In the genomic region with DNA sequence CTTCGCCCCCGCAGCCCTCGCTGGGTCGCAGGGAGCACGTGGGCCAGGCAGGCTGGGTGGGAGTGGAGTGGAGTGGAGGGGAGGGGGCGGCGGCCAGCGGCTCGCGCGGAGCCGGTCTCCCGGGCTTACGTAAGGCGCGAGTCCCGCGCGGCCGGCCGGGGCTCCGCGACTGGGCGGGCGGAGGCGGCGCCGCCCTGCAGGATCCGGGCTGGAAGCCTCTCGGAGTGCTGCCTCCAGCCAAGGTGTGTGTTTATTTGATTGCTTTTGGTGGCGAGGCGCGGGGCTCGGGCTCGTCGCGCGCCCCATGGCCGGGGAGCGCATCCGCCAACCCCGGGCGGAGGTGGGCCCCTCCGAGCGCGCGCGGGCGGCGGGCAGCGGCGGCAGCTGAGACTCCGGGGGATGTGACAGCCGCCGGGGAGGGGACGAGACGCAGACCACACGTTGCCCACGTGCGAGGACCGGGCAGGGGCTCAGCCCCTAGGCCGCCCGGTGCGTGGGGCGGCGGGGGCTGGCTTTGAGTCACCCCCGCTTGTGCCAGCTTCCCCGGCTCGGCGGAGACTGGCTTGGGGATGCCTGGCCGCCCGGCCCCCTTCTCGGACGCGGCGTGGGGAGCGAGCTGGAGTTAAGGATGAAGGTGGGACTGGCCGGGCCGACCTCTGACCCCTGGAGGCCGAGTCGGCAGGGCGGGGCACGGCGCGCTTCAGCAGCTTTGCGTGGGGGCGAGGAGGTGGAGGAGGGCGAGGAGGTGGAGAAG, we compare ENCODE assay signal across 1 cellular context.
TF ChIP-seq lines count a peak whose summit lies in the region.

No MANE protein-coding gene starts in this region.

TF ChIP-seq in GM23338, 12 proteins besides CTCF, POLR2A, EP300 and RAD21 (continued from another document):
- TF ChIP-seq, protein P1, sequence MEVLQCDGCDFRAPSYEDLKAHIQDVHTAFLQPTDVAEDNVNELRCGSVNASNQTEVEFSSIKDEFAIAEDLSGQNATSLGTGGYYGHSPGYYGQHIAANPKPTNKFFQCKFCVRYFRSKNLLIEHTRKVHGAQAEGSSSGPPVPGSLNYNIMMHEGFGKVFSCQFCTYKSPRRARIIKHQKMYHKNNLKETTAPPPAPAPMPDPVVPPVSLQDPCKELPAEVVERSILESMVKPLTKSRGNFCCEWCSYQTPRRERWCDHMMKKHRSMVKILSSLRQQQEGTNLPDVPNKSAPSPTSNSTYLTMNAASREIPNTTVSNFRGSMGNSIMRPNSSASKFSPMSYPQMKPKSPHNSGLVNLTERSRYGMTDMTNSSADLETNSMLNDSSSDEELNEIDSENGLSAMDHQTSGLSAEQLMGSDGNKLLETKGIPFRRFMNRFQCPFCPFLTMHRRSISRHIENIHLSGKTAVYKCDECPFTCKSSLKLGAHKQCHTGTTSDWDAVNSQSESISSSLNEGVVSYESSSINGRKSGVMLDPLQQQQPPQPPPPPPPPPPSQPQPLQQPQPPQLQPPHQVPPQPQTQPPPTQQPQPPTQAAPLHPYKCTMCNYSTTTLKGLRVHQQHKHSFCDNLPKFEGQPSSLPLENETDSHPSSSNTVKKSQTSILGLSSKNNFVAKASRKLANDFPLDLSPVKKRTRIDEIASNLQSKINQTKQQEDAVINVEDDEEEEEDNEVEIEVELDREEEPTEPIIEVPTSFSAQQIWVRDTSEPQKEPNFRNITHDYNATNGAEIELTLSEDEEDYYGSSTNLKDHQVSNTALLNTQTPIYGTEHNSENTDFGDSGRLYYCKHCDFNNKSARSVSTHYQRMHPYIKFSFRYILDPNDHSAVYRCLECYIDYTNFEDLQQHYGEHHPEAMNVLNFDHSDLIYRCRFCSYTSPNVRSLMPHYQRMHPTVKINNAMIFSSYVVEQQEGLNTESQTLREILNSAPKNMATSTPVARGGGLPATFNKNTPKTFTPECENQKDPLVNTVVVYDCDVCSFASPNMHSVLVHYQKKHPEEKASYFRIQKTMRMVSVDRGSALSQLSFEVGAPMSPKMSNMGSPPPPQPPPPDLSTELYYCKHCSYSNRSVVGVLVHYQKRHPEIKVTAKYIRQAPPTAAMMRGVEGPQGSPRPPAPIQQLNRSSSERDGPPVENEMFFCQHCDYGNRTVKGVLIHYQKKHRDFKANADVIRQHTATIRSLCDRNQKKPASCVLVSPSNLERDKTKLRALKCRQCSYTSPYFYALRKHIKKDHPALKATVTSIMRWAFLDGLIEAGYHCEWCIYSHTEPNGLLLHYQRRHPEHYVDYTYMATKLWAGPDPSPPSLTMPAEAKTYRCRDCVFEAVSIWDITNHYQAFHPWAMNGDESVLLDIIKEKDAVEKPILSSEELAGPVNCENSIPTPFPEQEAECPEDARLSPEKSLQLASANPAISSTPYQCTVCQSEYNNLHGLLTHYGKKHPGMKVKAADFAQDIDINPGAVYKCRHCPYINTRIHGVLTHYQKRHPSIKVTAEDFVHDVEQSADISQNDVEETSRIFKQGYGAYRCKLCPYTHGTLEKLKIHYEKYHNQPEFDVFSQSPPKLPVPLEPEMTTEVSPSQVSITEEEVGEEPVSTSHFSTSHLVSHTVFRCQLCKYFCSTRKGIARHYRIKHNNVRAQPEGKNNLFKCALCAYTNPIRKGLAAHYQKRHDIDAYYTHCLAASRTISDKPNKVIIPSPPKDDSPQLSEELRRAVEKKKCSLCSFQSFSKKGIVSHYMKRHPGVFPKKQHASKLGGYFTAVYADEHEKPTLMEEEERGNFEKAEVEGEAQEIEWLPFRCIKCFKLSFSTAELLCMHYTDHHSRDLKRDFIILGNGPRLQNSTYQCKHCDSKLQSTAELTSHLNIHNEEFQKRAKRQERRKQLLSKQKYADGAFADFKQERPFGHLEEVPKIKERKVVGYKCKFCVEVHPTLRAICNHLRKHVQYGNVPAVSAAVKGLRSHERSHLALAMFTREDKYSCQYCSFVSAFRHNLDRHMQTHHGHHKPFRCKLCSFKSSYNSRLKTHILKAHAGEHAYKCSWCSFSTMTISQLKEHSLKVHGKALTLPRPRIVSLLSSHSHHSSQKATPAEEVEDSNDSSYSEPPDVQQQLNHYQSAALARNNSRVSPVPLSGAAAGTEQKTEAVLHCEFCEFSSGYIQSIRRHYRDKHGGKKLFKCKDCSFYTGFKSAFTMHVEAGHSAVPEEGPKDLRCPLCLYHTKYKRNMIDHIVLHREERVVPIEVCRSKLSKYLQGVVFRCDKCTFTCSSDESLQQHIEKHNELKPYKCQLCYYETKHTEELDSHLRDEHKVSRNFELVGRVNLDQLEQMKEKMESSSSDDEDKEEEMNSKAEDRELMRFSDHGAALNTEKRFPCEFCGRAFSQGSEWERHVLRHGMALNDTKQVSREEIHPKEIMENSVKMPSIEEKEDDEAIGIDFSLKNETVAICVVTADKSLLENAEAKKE (CRISPR knock-in tag; IDR thresholded peaks at IDR 0.05), result no peak
- TF ChIP-seq EZH2phosphoT487 (IDR thresholded peaks at IDR 0.05; ENCODE audit: unreplicated experiment) (no peak), CREB1 (CRISPR knock-in tag; IDR thresholded peaks at IDR 0.05; ENCODE audit: low read depth) (no peak), EZH2 (IDR thresholded peaks at IDR 0.05; ENCODE audit: low read depth, unreplicated experiment) (no peak)
TF ChIP-seq in GM23338: peak in this region for 0.
